In the genomic region with DNA sequence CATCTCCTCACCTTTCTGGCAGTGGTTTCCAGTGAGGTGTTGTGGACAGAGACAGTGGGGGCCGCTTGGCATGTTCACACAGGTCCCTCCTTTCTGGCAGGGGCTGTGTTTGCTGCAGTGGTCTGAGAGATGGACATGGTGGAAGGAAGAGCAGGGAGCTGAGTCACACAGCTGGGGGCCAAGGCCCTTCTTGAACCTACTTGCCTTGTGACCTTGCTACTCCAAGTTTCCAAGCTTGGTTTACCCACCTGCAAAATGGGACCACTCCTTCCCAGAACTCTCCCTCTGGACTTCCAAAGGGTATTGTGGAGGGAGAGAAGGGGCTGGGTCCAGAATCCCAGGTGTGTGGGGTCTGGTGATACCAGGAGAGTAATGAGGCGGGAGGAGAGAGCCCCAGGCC, we compare ENCODE assay signal across 15 cellular contexts. TPM values are rescaled to one million over a fixed set of nuclear protein-coding genes. Genes with fewer than 3 reads are reported as not detected.
DNase-seq lines count a peak whose midpoint lies in the region; ATAC-seq and TF ChIP-seq lines count a peak whose summit lies in the region.
"Had no signal": no experiment of that assay in that cellular context is flagged by ENCODE, and none has a peak within 500 bp of the region (broad histone marks: within the 10 kb centered on the region; RNA-seq: fewer than 3 reads in every experiment).

No MANE protein-coding gene starts in this region.

- TF ChIP-seq CTCF in glutamatergic neuron (IDR thresholded peaks at IDR 0.05; ENCODE audit: partially characterized antibody, unreplicated experiment): no peak
- no peak for TF ChIP-seq CTCF in type B pancreatic cell (conservative IDR thresholded peaks at IDR 0.05)

- peaks cover 5% of the 10 kb centered on the region for H3K27me3 Mint-ChIP-seq in activated naive CD4-positive, alpha-beta T cell treated with anti-CD3 and anti-CD28 coated beads, Interleukin-2, amount 50 U/mL, for 24 hours
- H3K27me3 Mint-ChIP-seq in activated naive CD4-positive, alpha-beta T cell treated with anti-CD3 and anti-CD28 coated beads, Interleukin-2, amount 10 ng/mL, durations not matched to agents 7 days and 5 days: peaks cover 89% of the 10 kb centered on the region
- H3K27me3 Mint-ChIP-seq in T-helper 17 cell: no peaks in the 10 kb centered on the region
- H3K27me3 Mint-ChIP-seq in glutamatergic neuron (ENCODE audit: unreplicated experiment): peaks cover 16% of the 10 kb centered on the region
- H3K27me3 Mint-ChIP-seq in type B pancreatic cell: peaks cover 70% of the 10 kb centered on the region

- H3K9me3 Mint-ChIP-seq in activated naive CD4-positive, alpha-beta T cell treated with anti-CD3 and anti-CD28 coated beads, Interleukin-2, amount 50 U/mL, for 24 hours: no peaks in the 10 kb centered on the region
- no peaks in the 10 kb centered on the region for H3K9me3 Mint-ChIP-seq in activated naive CD4-positive, alpha-beta T cell treated with anti-CD3 and anti-CD28 coated beads, Interleukin-2, amount 10 ng/mL, durations not matched to agents 7 days and 5 days
- H3K9me3 Mint-ChIP-seq in glutamatergic neuron (ENCODE audit: unreplicated experiment): peaks cover 8% of the 10 kb centered on the region
- no peaks in the 10 kb centered on the region for H3K9me3 Mint-ChIP-seq in type B pancreatic cell
- H3K9me3 Mint-ChIP-seq: stimulated activated naive CD8-positive, alpha-beta T cell treated with anti-CD3 and anti-CD28 coated beads, Interleukin-15, Interleukin-2, amounts not matched to agents 100 ng/mL and 50 ng/mL, for 24 hours had no signal

- H3K4me1 Mint-ChIP-seq in activated naive CD4-positive, alpha-beta T cell treated with anti-CD3 and anti-CD28 coated beads, Interleukin-2, amount 50 U/mL, for 24 hours: peaks cover 20% of the 10 kb centered on the region
- H3K4me1 Mint-ChIP-seq in activated naive CD4-positive, alpha-beta T cell treated with anti-CD3 and anti-CD28 coated beads, Interleukin-2, amount 10 ng/mL, durations not matched to agents 7 days and 5 days: peaks cover 38% of the 10 kb centered on the region
- peaks cover 21% of the 10 kb centered on the region for H3K4me1 Mint-ChIP-seq in T-helper 17 cell
- H3K4me1 Mint-ChIP-seq in glutamatergic neuron (ENCODE audit: low read depth, unreplicated experiment): peaks cover 4% of the 10 kb centered on the region
- peaks cover 8% of the 10 kb centered on the region for H3K4me1 Mint-ChIP-seq in type B pancreatic cell (ENCODE audit: unreplicated experiment)

- intact Hi-C loops in Right ventricle myocardium superior (cut with DNase I): no loop called here

- H3K4me3 Mint-ChIP-seq in activated naive CD4-positive, alpha-beta T cell treated with anti-CD3 and anti-CD28 coated beads, Interleukin-2, amount 50 U/mL, for 24 hours: peak overlapping the region; percentile 30
- no peak overlapping the region for H3K4me3 Mint-ChIP-seq in activated naive CD4-positive, alpha-beta T cell treated with anti-CD3 and anti-CD28 coated beads, Interleukin-2, amount 10 ng/mL, durations not matched to agents 7 days and 5 days
- H3K4me3 Mint-ChIP-seq in T-helper 17 cell (peak overlapping the region; percentile 68), glutamatergic neuron (ENCODE audit: unreplicated experiment) (peak overlapping the region; percentile 63), type B pancreatic cell (peak overlapping the region; percentile 72)

- CTCF ChIA-PET in activated naive CD4-positive, alpha-beta T cell treated with anti-CD3 and anti-CD28 coated beads, Interleukin-2, amount 10 ng/mL, durations not matched to agents 7 days and 5 days (lab: Charles Lee): interaction anchor here (1.1 to 9.7 kb wide), 14 partner anchors 9 to 291 kb away, joined by 3 to 228 read pairs (median 28); a partner anchor contains a TSS

- ATAC-seq in T-helper 17 cell: no peak
- no peak for ATAC-seq in HG02870 (IDR thresholded peaks at IDR 0.05; ENCODE audit: unreplicated experiment)
- ATAC-seq in Right ventricle myocardium superior (ENCODE audit: poor library complexity): no peak
- no peak for ATAC-seq in GM18868 (IDR thresholded peaks at IDR 0.05; ENCODE audit: unreplicated experiment)
- ATAC-seq: body of pancreas, left ventricle myocardium superior had no signal

- no peak for DNase-seq in activated naive CD4-positive, alpha-beta T cell treated with anti-CD3 and anti-CD28 coated beads, Interleukin-2, amount 10 ng/mL, durations not matched to agents 7 days and 5 days
- DNase-seq in T-helper 17 cell: no peak
- DNase-seq in glutamatergic neuron: no peak
- no peak for DNase-seq in type B pancreatic cell (ENCODE audit: extremely low spot score, unreplicated experiment)
- no peak for DNase-seq in Right ventricle myocardium superior
- DNase-seq: DND-41, NCI-H1930, SW 1271 had no signal

- no peaks in the 10 kb centered on the region for H3K9me3 ChIP-seq in T-helper 17 cell (ENCODE audit: control insufficient read depth, low read length, poor library complexity, severe bottlenecking)
- H3K9me3 ChIP-seq: body of pancreas had no signal

- no peak overlapping the region for H3K27ac Mint-ChIP-seq in activated naive CD4-positive, alpha-beta T cell treated with anti-CD3 and anti-CD28 coated beads, Interleukin-2, amount 50 U/mL, for 24 hours
- H3K27ac Mint-ChIP-seq in activated naive CD4-positive, alpha-beta T cell treated with anti-CD3 and anti-CD28 coated beads, Interleukin-2, amount 10 ng/mL, durations not matched to agents 7 days and 5 days: no peak overlapping the region
- H3K27ac Mint-ChIP-seq in T-helper 17 cell (no peak overlapping the region), glutamatergic neuron (ENCODE audit: unreplicated experiment) (no peak overlapping the region), type B pancreatic cell (no peak overlapping the region)
- H3K27ac Mint-ChIP-seq: stimulated activated naive CD8-positive, alpha-beta T cell treated with anti-CD3 and anti-CD28 coated beads, Interleukin-15, Interleukin-2, amounts not matched to agents 100 ng/mL and 50 ng/mL, for 24 hours had no signal

- no peaks in the 10 kb centered on the region for H3K36me3 Mint-ChIP-seq in activated naive CD4-positive, alpha-beta T cell treated with anti-CD3 and anti-CD28 coated beads, Interleukin-2, amount 50 U/mL, for 24 hours
- H3K36me3 Mint-ChIP-seq in activated naive CD4-positive, alpha-beta T cell treated with anti-CD3 and anti-CD28 coated beads, Interleukin-2, amount 10 ng/mL, durations not matched to agents 7 days and 5 days: no peaks in the 10 kb centered on the region
- H3K36me3 Mint-ChIP-seq in T-helper 17 cell (ENCODE audit: low read depth): no peaks in the 10 kb centered on the region
- no peaks in the 10 kb centered on the region for H3K36me3 Mint-ChIP-seq in glutamatergic neuron (ENCODE audit: unreplicated experiment)
- H3K36me3 Mint-ChIP-seq in type B pancreatic cell: no peaks in the 10 kb centered on the region

RNA-seq across cellular contexts. Expression of a gene that starts 4.1 kb away (rescaled TPM):
- total RNA-seq in T-helper 17 cell: 1 to 10 TPM in 1 of 2 donors, under 1 TPM in 1; 0.62 to 1.1 TPM
- 5.4 TPM for total RNA-seq in glutamatergic neuron (ENCODE audit: unreplicated experiment)
- 3.2 and 5.7 TPM in 2 replicates for total RNA-seq in type B pancreatic cell (ENCODE audit: low replicate concordance)
- not detected for total RNA-seq in Right ventricle myocardium superior
- total RNA-seq: left ventricle myocardium superior had no signal

RNA-seq across cellular contexts. Expression of a gene that starts 4.9 kb away (rescaled TPM):
- total RNA-seq in T-helper 17 cell: not detected
- total RNA-seq in glutamatergic neuron (ENCODE audit: unreplicated experiment): not detected
- not detected in 2 replicates for total RNA-seq in type B pancreatic cell (ENCODE audit: low replicate concordance)
- not detected for total RNA-seq in Right ventricle myocardium superior
- total RNA-seq: body of pancreas, left ventricle myocardium superior, Peyer's patch had no signal

RNA-seq across cellular contexts. Expression of a gene that starts 21.1 kb away (rescaled TPM):
- total RNA-seq in T-helper 17 cell (under 1 TPM; 0.31 to 0.40 TPM), glutamatergic neuron (ENCODE audit: unreplicated experiment) (not detected), type B pancreatic cell (ENCODE audit: low replicate concordance) (0.12 and 0.22 TPM in 2 replicates), Right ventricle myocardium superior (not detected)
- total RNA-seq: body of pancreas, left ventricle myocardium superior had no signal

RNA-seq across cellular contexts. Expression of a gene that starts 21.2 kb away (rescaled TPM):
- total RNA-seq in T-helper 17 cell: 100 to 1,000 TPM; 178 to 232 TPM
- total RNA-seq in glutamatergic neuron (ENCODE audit: unreplicated experiment): 43.9 TPM
- 46.1 and 47.3 TPM in 2 replicates for total RNA-seq in type B pancreatic cell (ENCODE audit: low replicate concordance)
- 16.0 TPM for total RNA-seq in Right ventricle myocardium superior

RNA-seq across cellular contexts. Expression of a gene that starts 41.3 kb away (rescaled TPM):
- total RNA-seq in T-helper 17 cell: 10 to 100 TPM; 32.0 to 40.1 TPM
- 4.1 TPM for total RNA-seq in glutamatergic neuron (ENCODE audit: unreplicated experiment)
- total RNA-seq in type B pancreatic cell (ENCODE audit: low replicate concordance): 5.9 and 8.8 TPM in 2 replicates
- total RNA-seq in Right ventricle myocardium superior: 0.59 TPM
